Comparison of ENCODE assay signal across 19 cellular contexts in the genomic region with DNA sequence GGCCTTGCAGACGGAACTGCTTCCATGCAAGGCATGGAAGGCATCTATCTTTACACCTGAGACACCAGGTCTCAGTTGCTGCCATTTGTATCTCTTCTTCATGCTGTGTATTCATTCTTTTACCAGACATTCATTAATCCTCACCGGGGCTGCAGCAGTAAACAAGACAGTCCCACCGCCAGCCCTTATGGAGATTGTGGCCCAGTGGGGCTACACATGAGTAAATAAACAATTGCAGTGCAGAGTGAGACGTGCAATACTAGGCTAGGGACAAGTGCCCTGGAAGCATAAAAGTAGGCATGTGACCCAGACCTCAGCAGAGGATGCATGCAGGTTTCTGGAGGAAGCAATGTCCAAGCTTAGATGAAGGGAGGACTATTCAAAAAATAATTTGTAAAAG.
DNase-seq lines count a peak whose midpoint lies in the region; TF ChIP-seq lines count a peak whose summit lies in the region.
"Had no signal": no experiment of that assay in that cellular context is flagged by ENCODE, and none has a peak within 500 bp of the region (broad histone marks: within the 10 kb centered on the region; RNA-seq: fewer than 3 reads in every experiment).

No MANE protein-coding gene starts in this region.

- peak overlapping the region; percentile 17 for H3K27ac Mint-ChIP-seq in neural crest cell (ENCODE audit: unreplicated experiment)
- H3K27ac Mint-ChIP-seq: B cell; CD4-positive, alpha-beta T cell; CD8-positive, alpha-beta T cell had no signal

- H3K9me3 Mint-ChIP-seq in neural crest cell = no peaks in the 10 kb centered on the region
- H3K9me3 Mint-ChIP-seq: CD4-positive, alpha-beta T cell; CD8-positive, alpha-beta T cell had no signal

- WGBS in esophagus muscularis mucosa = 78% methylated on average over 4 of the region's 4 CpGs

- H3K36me3 ChIP-seq in esophagus muscularis mucosa = no peaks in the 10 kb centered on the region
- H3K36me3 ChIP-seq: BLaER1 treated with 17β-estradiol and CSF1 and Interleukin-3, amounts not matched to agents 10 nM and 100 nM had no signal

- no peaks in the 10 kb centered on the region for H3K27me3 Mint-ChIP-seq in neural crest cell (ENCODE audit: low read depth)
- H3K27me3 Mint-ChIP-seq: B cell had no signal

- H3K27ac ChIP-seq in esophagus muscularis mucosa (replicated peaks in 1 of 4) = no peak overlapping the region
- H3K27ac ChIP-seq: 22Rv1; A549; BLaER1 treated with 17β-estradiol and CSF1 and Interleukin-3, amounts not matched to agents 10 nM and 100 nM; C4-2B had no signal

- H3K4me1 Mint-ChIP-seq in neural crest cell = peaks cover 15% of the 10 kb centered on the region
- H3K4me1 Mint-ChIP-seq: B cell had no signal

- peaks cover 0 to 3% (median under 1%) of the 10 kb centered on the region in 4 donors for H3K4me1 ChIP-seq in esophagus muscularis mucosa
- H3K4me1 ChIP-seq: A549, Caco-2 had no signal

- no peaks in the 10 kb centered on the region for H3K9me3 ChIP-seq in esophagus muscularis mucosa
- H3K9me3 ChIP-seq: A549, Caco-2 had no signal

- TF ChIP-seq CTCF in esophagus muscularis mucosa (IDR thresholded peaks at IDR 0.05) (no peak), neural crest cell (conservative IDR thresholded peaks at IDR 0.05) (no peak)

- peak; percentile 18 for DNase-seq in NCI-H345 (lab: John Stamatoyannopoulos, UW)
- DNase-seq in NCI-H345 treated with DMSO at 0.1 percent for 48 hours (lab: John Stamatoyannopoulos, UW; ENCODE audit: unreplicated experiment) = no peak
- peak; percentile 55 for DNase-seq in esophagus muscularis mucosa (ENCODE audit: extremely low spot score)
- no peak for DNase-seq in neural crest cell (ENCODE audit: low read depth, low spot score)
- no peak for DNase-seq in stimulated activated CD4-positive, alpha-beta T cell treated with anti-CD3 and anti-CD28 coated beads, Interleukin-4, amount 100 ng/mL, for 4 hours
- DNase-seq in inferior parietal cortex (ENCODE audit: extremely low spot score) = no peak
- DNase-seq in anterior cingulate cortex (lab: John Stamatoyannopoulos, UW) = no peak
- DNase-seq: AML-193; Caco-2; Calu3; CD4-positive, alpha-beta T cell; CD8-positive, alpha-beta T cell; DMS79 treated with DMSO at 0.1 percent for 48 hours; GF-D8 had no signal

- no peak overlapping the region for H3K4me3 ChIP-seq in esophagus muscularis mucosa
- H3K4me3 ChIP-seq: A549; BLaER1 treated with 17β-estradiol and CSF1 and Interleukin-3, amounts not matched to agents 10 nM and 100 nM had no signal

- intact Hi-C loops in esophagus muscularis mucosa (cut with DNase I) = no loop called here

- TF ChIP-seq EP300 in esophagus muscularis mucosa (IDR thresholded peaks at IDR 0.05) = no peak

- TF ChIP-seq POLR2A in esophagus muscularis mucosa (IDR thresholded peaks at IDR 0.05; ENCODE audit: low read depth) = no peak

- H3K36me3 Mint-ChIP-seq in neural crest cell (ENCODE audit: low read depth) = no peaks in the 10 kb centered on the region
- H3K36me3 Mint-ChIP-seq: CD8-positive, alpha-beta T cell had no signal

- H3K27me3 ChIP-seq in esophagus muscularis mucosa = no peaks in the 10 kb centered on the region

- H3K4me3 Mint-ChIP-seq in neural crest cell = no peak overlapping the region
- H3K4me3 Mint-ChIP-seq: B cell; CD4-positive, alpha-beta T cell; CD8-positive, alpha-beta T cell had no signal

Comparison
In these comparisons a context has a peak if more than half of its experiments do, and no peak if none do; other contexts are left out.
1. DNase-seq: peak in NCI-H345 (single experiment) and esophagus muscularis mucosa (single experiment); none in NCI-H345 treated with DMSO at 0.1 percent for 48 hours (single experiment), neural crest cell (single experiment), stimulated activated CD4-positive, alpha-beta T cell treated with anti-CD3 and anti-CD28 coated beads, Interleukin-4, amount 100 ng/mL, for 4 hours (0 of 2), inferior parietal cortex (single experiment) and anterior cingulate cortex (0 of 58).